Comparison of ENCODE assay signal across 24 cellular contexts in the genomic region with DNA sequence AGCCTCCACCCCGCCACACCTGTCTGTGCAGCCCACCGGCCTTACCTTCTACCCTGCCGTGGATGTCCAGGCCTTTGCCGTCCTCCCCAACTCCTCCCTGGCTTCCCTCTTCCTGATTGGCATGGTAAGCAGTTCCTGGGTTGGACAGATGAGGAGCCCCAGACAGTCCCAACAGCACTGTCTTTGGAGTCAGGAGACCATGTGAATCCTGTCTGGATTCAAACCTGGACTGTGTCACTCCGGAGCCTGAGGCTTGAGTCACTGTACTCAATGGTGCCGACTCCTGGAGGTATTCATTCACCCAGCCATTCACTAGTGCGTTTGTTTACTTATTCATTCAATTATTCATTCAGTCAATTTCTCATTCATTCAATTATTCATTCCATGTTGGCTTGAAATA. TPM values are rescaled to one million over a fixed set of nuclear protein-coding genes. Genes with fewer than 3 reads are reported as not detected.
A peak's percentile ranks its signal among the peaks of the same experiment; 100 is the strongest.
DNase-seq lines count a peak whose midpoint lies in the region; ATAC-seq, FAIRE-seq and TF ChIP-seq lines count a peak whose summit lies in the region.
"Had no signal": no experiment of that assay in that cellular context is flagged by ENCODE, and none has a peak within 500 bp of the region (broad histone marks: within the 10 kb centered on the region; RNA-seq: fewer than 3 reads in every experiment).

No MANE protein-coding gene starts in this region.

- no peak overlapping the region for H3K4me3 Mint-ChIP-seq in CD4-positive, alpha-beta T cell
- H3K4me3 Mint-ChIP-seq: CD14-positive monocyte; CD4-positive, alpha-beta memory T cell; GM23338; H9 had no signal

- no peaks in the 10 kb centered on the region for H3K9me3 Mint-ChIP-seq in CD4-positive, alpha-beta T cell
- H3K9me3 Mint-ChIP-seq: GM23338, H9 had no signal

- no peaks in the 10 kb centered on the region for H3K4me1 Mint-ChIP-seq in CD4-positive, alpha-beta T cell (ENCODE audit: low read depth)
- H3K4me1 Mint-ChIP-seq: GM23338 had no signal

- TF ChIP-seq POLR2A in GM12891 (IDR thresholded peaks at IDR 0.05; ENCODE audit: low read depth, low read length), result no peak

- H3K9me2 ChIP-seq in PC-3 (replicated peaks; ENCODE audit: low read length), result no peaks in the 10 kb centered on the region

- H3K4me2 ChIP-seq in PC-3 (ENCODE audit: low read length), result no peak overlapping the region
- H3K4me2 ChIP-seq: BLaER1 treated with 17β-estradiol and CSF1 and Interleukin-3, amounts not matched to agents 10 nM and 100 nM; GM23338 had no signal

- no peak for TF ChIP-seq CTCF in PC-3 (conservative IDR thresholded peaks at IDR 0.05; ENCODE audit: low read depth, low read length)
- no peak for TF ChIP-seq CTCF in epithelial cell of esophagus (IDR thresholded peaks at IDR 0.05; ENCODE audit: insufficient read depth, low read depth, low read length, missing control alignments)
- no peak for TF ChIP-seq CTCF in CD4-positive, alpha-beta T cell (IDR thresholded peaks at IDR 0.05)

- intact Hi-C loops in PC-3 (cut with micrococcal nuclease), result no loop called here
- intact Hi-C loops in CD4-positive, alpha-beta T cell (cut with DNase I, micrococcal nuclease), result no loop called here

- POLR2A ChIA-PET in PC-3 (lab: Charles Lee; ENCODE audit: unreplicated experiment), result no interaction called here
- POLR2A ChIA-PET in CD4-positive, alpha-beta T cell (lab: Charles Lee), result no interaction called here

- CTCF ChIA-PET in PC-3 (lab: Charles Lee), result no interaction called here
- CTCF ChIA-PET in CD4-positive, alpha-beta T cell (lab: Charles Lee), result no interaction called here

- no peaks in the 10 kb centered on the region for H3K36me3 ChIP-seq in MG63
- no peaks in the 10 kb centered on the region for H3K36me3 ChIP-seq in PC-3 (ENCODE audit: low read depth, low read length)
- H3K36me3 ChIP-seq: BE2C; BLaER1 treated with 17β-estradiol and CSF1 and Interleukin-3, amounts not matched to agents 10 nM and 100 nM had no signal

- no peak overlapping the region for H3K27ac Mint-ChIP-seq in CD4-positive, alpha-beta T cell
- H3K27ac Mint-ChIP-seq: CD4-positive, alpha-beta memory T cell; GM23338; H9 had no signal

- BruUV-seq in PC-3 (replicated peaks; lab: Mats Ljungman, UMichigan), result no TSS peak

- H3K9ac ChIP-seq in PC-3 (ENCODE audit: low read length), result no peak overlapping the region
- H3K9ac ChIP-seq: BLaER1 treated with 17β-estradiol and CSF1 and Interleukin-3, amounts not matched to agents 10 nM and 100 nM had no signal

- H3K4me3 ChIP-seq in MG63 (no peak overlapping the region), PC-3 (ENCODE audit: low read length) (no peak overlapping the region), epithelial cell of esophagus (ENCODE audit: low read length) (no peak overlapping the region)
- H3K4me3 ChIP-seq: BLaER1 treated with 17β-estradiol and CSF1 and Interleukin-3, amounts not matched to agents 10 nM and 100 nM; GM12878; GM23338 had no signal

- H2AFZ ChIP-seq in PC-3 (ENCODE audit: low read length), result no peak overlapping the region
- H2AFZ ChIP-seq: GM23338 had no signal

- H4K20me1 ChIP-seq in PC-3 (ENCODE audit: low read length), result no peaks in the 10 kb centered on the region
- H4K20me1 ChIP-seq: BLaER1 treated with 17β-estradiol and CSF1 and Interleukin-3, amounts not matched to agents 10 nM and 100 nM had no signal

- H3K27me3 Mint-ChIP-seq in CD4-positive, alpha-beta T cell, result peaks cover 45% of the 10 kb centered on the region

- H3K9me3 ChIP-seq in MG63, result no peaks in the 10 kb centered on the region; the same call in none of the 2 replicates
- H3K9me3 ChIP-seq in PC-3 (ENCODE audit: low read length), result no peaks in the 10 kb centered on the region
- H3K9me3 ChIP-seq in CD4-positive, alpha-beta T cell (ENCODE audit: control insufficient read depth, low read length), result no peaks in the 10 kb centered on the region
- H3K9me3 ChIP-seq: BE2C had no signal

- DNase-seq in ELR (ENCODE audit: low read depth) (peak; percentile 40), MG63 (peak; percentile 42), PC-3 (peak; percentile 66), epithelial cell of esophagus (ENCODE audit: low read depth) (peak; percentile 35), GM12891 (ENCODE audit: insufficient read length, low spot score) (no peak), OCI-M1 (lab: John Stamatoyannopoulos, UW) (no peak), ACHN (no peak)
- DNase-seq in CD4-positive, alpha-beta T cell, result no peak
- DNase-seq: AML-193; BE2C; Calu3; CD4-positive, alpha-beta memory T cell; COR-L47; DMS153; DND-41; GDM1; H9 had no signal

- 0 out of 2 replicates have a peak overlapping the region, but pooled peaks have one; percentile 5 for H3K27ac ChIP-seq in PC-3 (ENCODE audit: low read length)
- H3K27ac ChIP-seq in CD4-positive, alpha-beta T cell (ENCODE audit: low read depth, low read length), result no peak overlapping the region
- H3K27ac ChIP-seq: 22Rv1; BLaER1 treated with 17β-estradiol and CSF1 and Interleukin-3, amounts not matched to agents 10 nM and 100 nM had no signal

- no peaks in the 10 kb centered on the region for H3K36me3 Mint-ChIP-seq in CD4-positive, alpha-beta T cell (ENCODE audit: low read depth)
- H3K36me3 Mint-ChIP-seq: CD4-positive, alpha-beta memory T cell had no signal

- FAIRE-seq in GM12891 (lab: Jason Lieb, UNC), result no peak
- FAIRE-seq: GM12878, GM18507 had no signal

- in situ Hi-C loops in ACHN (cut with HindIII; ENCODE audit: low pct_ligation_motif_present, low pct_unique_long_range_greater_than_20kb, low sequenced_read_pairs), result no loop called here

- H3K27me3 ChIP-seq in MG63, result no peaks in the 10 kb centered on the region
- no peaks in the 10 kb centered on the region for H3K27me3 ChIP-seq in PC-3 (ENCODE audit: low read length)
- H3K27me3 ChIP-seq in CD4-positive, alpha-beta T cell (ENCODE audit: control insufficient read depth, insufficient read depth, low read length), result peaks cover 6% of the 10 kb centered on the region
- H3K27me3 ChIP-seq: BE2C; BLaER1 treated with 17β-estradiol and CSF1 and Interleukin-3, amounts not matched to agents 10 nM and 100 nM had no signal

- H3F3A ChIP-seq in PC-3 (ENCODE audit: low read length, unreplicated experiment), result no peaks in the 10 kb centered on the region

- H3K4me1 ChIP-seq in PC-3 (ENCODE audit: insufficient read depth, low read length), result 0 out of 2 replicates have a peak, but pooled peaks cover 3% of the 10 kb centered on the region
- H3K4me1 ChIP-seq: BE2C; BLaER1 treated with 17β-estradiol and CSF1 and Interleukin-3, amounts not matched to agents 10 nM and 100 nM had no signal

- H3K79me2 ChIP-seq in PC-3 (ENCODE audit: low read length), result no peaks in the 10 kb centered on the region

- peak; percentile 61 for ATAC-seq in PC-3
- ATAC-seq in CD4-positive, alpha-beta T cell (ENCODE audit: poor library complexity), result no peak
- ATAC-seq: GM12878, GM23338, HCT116 had no signal

TF ChIP-seq in GM12891, 5 proteins besides CTCF, POLR2A, EP300 and RAD21:
- TF ChIP-seq PAX5 (IDR thresholded peaks at IDR 0.05; ENCODE audit: insufficient read depth, low read length, severe bottlenecking), result no peak
- no peak for TF ChIP-seq POLR2AphosphoS5 (IDR thresholded peaks at IDR 0.05; ENCODE audit: low read depth, low read length)
- TF ChIP-seq POU2F2 (IDR thresholded peaks at IDR 0.05; ENCODE audit: low read depth, low read length), result no peak
- no peak for TF ChIP-seq SPI1 (IDR thresholded peaks at IDR 0.05; ENCODE audit: low read depth, low read length)
- TF ChIP-seq TAF1 (IDR thresholded peaks at IDR 0.05; ENCODE audit: low read depth, low read length), result no peak
TF ChIP-seq in GM12891: peak in this region for 0.

RNA-seq across cellular contexts. Expression of a gene that starts 20.0 kb away (rescaled TPM):
- total RNA-seq in MG63 (2014; rRNA removed; shearing (Covaris generic); ENCODE audit: low replicate concordance), result not detected in 2 replicates
- total RNA-seq in PC-3 (2014; rRNA removed), result not detected in 2 replicates
- total RNA-seq in CD4-positive, alpha-beta T cell, result not detected
- not detected for polyA plus RNA-seq in GM12891 (2012; ENCODE audit: low read depth, missing spikeins)
- total RNA-seq: Calu3; CD4-positive, alpha-beta memory T cell had no signal
- polyA plus RNA-seq: CD14-positive monocyte; CD4-positive, alpha-beta memory T cell had no signal

RNA-seq across cellular contexts. Expression of a gene that starts 22.4 kb away (rescaled TPM):
- not detected in 2 replicates for total RNA-seq in MG63 (2014; rRNA removed; shearing (Covaris generic); ENCODE audit: low replicate concordance)
- not detected in 2 replicates for total RNA-seq in PC-3 (2014; rRNA removed)
- under 1 TPM in 1 of 2 experiments, not detected in 1; 0.14 TPM for total RNA-seq in CD4-positive, alpha-beta T cell
- not detected for polyA plus RNA-seq in GM12891 (2012; ENCODE audit: low read depth, missing spikeins)
- total RNA-seq: Calu3; CD4-positive, alpha-beta memory T cell; GM12878; GM23338; H9 had no signal
- polyA plus RNA-seq: CD4-positive, alpha-beta memory T cell; GM12878; GM23338 had no signal

Comparison
In these comparisons a context has a peak if more than half of its experiments do, and no peak if none do; other contexts are left out.
1. DNase-seq: peak in ELR (single experiment), MG63 (single experiment), PC-3 (single experiment) and epithelial cell of esophagus (single experiment); none in CD4-positive, alpha-beta T cell (0 of 10), GM12891 (single experiment), OCI-M1 (single experiment) and ACHN (single experiment).